Comparison of ENCODE assay signal across 21 cellular contexts in genomic region chr3:171765511-171765887, GRCh38.
"Had no signal": no experiment of that assay in that cellular context is flagged by ENCODE, and none has a peak within 500 bp of the region (broad histone marks: within the 10 kb centered on the region; RNA-seq: fewer than 3 reads in every experiment).

No MANE protein-coding gene starts in this region.

- H3K4me1 Mint-ChIP-seq: activated naive CD8-positive, alpha-beta T cell treated with anti-CD3 and anti-CD28 coated beads, Interleukin-2, amount 10 ng/mL, durations not matched to agents 7 days and 5 days; memory B cell; stimulated activated memory B cell treated with anti-CD40 and anti-IgM and Interleukin-4, amounts not matched to agents 10 μg/mL and 1 μg/mL and 100 μg/mL, for 72 hours had no signal

- H3K9me3 Mint-ChIP-seq: activated naive CD4-positive, alpha-beta T cell treated with anti-CD3 and anti-CD28 coated beads for 36 hours; activated naive CD8-positive, alpha-beta T cell treated with anti-CD3 and anti-CD28 coated beads, Interleukin-2, amount 10 ng/mL, durations not matched to agents 7 days and 5 days; endodermal cell; memory B cell; nephron; stimulated activated memory B cell treated with anti-CD40 and anti-IgM and Interleukin-4, amounts not matched to agents 10 μg/mL and 1 μg/mL and 100 μg/mL, for 72 hours; type B pancreatic cell had no signal

- H3K36me3 Mint-ChIP-seq: activated naive CD8-positive, alpha-beta T cell treated with anti-CD3 and anti-CD28 coated beads, Interleukin-2, amount 10 ng/mL, durations not matched to agents 7 days and 5 days; memory B cell; stimulated activated memory B cell treated with anti-CD40 and anti-IgM and Interleukin-4, amounts not matched to agents 10 μg/mL and 1 μg/mL and 100 μg/mL, for 72 hours had no signal

- H3K4me3 Mint-ChIP-seq: activated naive CD4-positive, alpha-beta T cell treated with anti-CD3 and anti-CD28 coated beads for 36 hours; activated naive CD8-positive, alpha-beta T cell treated with anti-CD3 and anti-CD28 coated beads, Interleukin-2, amount 10 ng/mL, durations not matched to agents 7 days and 5 days; endodermal cell; memory B cell; nephron; stimulated activated memory B cell treated with anti-CD40 and anti-IgM and Interleukin-4, amounts not matched to agents 10 μg/mL and 1 μg/mL and 100 μg/mL, for 72 hours; type B pancreatic cell had no signal

- H3K27me3 Mint-ChIP-seq: type B pancreatic cell had no signal

- DNase-seq: activated CD4-positive, alpha-beta T cell treated with anti-CD3 and anti-CD28 coated beads for 4 hours; activated CD4-positive, alpha-beta T cell treated with anti-CD3 and anti-CD28 coated beads, Interleukin-2, amount 50 U/mL, for 48 hours; activated CD4-positive, CD25-positive, alpha-beta regulatory T cell; activated effector memory CD4-positive, alpha-beta T cell treated with Interleukin-2 at 50 U/mL for 16 hours; activated naive CD4-positive, alpha-beta T cell treated with anti-CD3 and anti-CD28 coated beads for 36 hours; activated naive CD8-positive, alpha-beta T cell treated with anti-CD3 and anti-CD28 coated beads, Interleukin-2, amount 10 ng/mL, durations not matched to agents 7 days and 5 days; activated T-cell treated with anti-CD3 and anti-CD28 coated beads, Interleukin-2, amount 50 U/mL, for 48 hours; amniotic stem cell; cerebellar nuclear complex; cortex of kidney; endodermal cell; esophagus squamous epithelium; gastrocnemius medialis; hippocampal formation; sigmoid colon; stimulated activated CD4-positive, alpha-beta T cell treated with anti-CD3 and anti-CD28 coated beads, Interleukin-15, amount 100 ng/mL, for 24 hours; T-helper 9 cell had no signal

- H3K27ac Mint-ChIP-seq: activated naive CD4-positive, alpha-beta T cell treated with anti-CD3 and anti-CD28 coated beads for 36 hours; activated naive CD8-positive, alpha-beta T cell treated with anti-CD3 and anti-CD28 coated beads, Interleukin-2, amount 10 ng/mL, durations not matched to agents 7 days and 5 days; endodermal cell; memory B cell; nephron; stimulated activated memory B cell treated with anti-CD40 and anti-IgM and Interleukin-4, amounts not matched to agents 10 μg/mL and 1 μg/mL and 100 μg/mL, for 72 hours; type B pancreatic cell had no signal
